In the genomic region with DNA sequence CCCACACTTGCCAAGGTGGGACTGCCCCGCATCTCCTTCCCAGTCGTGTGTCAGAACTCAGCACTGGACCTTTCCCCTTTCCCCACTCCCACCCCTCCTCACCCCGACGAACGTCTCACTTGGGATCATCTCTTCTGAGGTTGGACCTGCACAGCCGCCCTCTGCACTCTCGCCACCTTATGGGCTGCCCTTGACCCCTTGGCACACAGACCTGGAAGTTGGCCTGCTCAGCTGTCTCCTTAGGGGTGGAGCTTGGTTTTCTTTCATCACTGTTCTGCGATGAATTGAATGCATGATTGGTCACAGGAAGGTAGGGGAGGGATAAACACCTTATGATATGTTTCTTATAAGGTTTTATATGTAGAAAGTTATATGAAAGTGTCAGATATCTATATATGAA, we compare ENCODE assay signal across 18 cellular contexts.
"Had no signal": no experiment of that assay in that cellular context is flagged by ENCODE, and none has a peak within 500 bp of the region (broad histone marks: within the 10 kb centered on the region; RNA-seq: fewer than 3 reads in every experiment).

No MANE protein-coding gene starts in this region.

- H3K27me3 ChIP-seq: SJCRH30 had no signal

- H3K36me3 ChIP-seq: thoracic aorta had no signal

- H3K4me1 Mint-ChIP-seq: memory B cell had no signal

- H3K9me3 Mint-ChIP-seq: activated T-cell treated with anti-CD3 and anti-CD28 coated beads, Interleukin-2, amount 50 U/mL, for 72 hours; endodermal cell; memory B cell; naive thymus-derived CD4-positive, alpha-beta T cell had no signal

- DNase-seq: activated CD4-positive, alpha-beta T cell treated with anti-CD3 and anti-CD28 coated beads, Interleukin-2, amount 50 U/mL, for 1 hour; activated CD4-positive, CD25-positive, alpha-beta regulatory T cell treated with anti-CD3 and anti-CD28 coated beads, Interleukin-2, amount 50 U/mL, for 72 hours; activated CD8-positive, alpha-beta memory T cell treated with anti-CD3 and anti-CD28 coated beads for 24 hours; activated CD8-positive, alpha-beta memory T cell treated with anti-CD3 and anti-CD28 coated beads, Interleukin-2, amount 50 U/mL, for 48 hours; activated T-cell treated with anti-CD3 and anti-CD28 coated beads, Interleukin-2, amount 50 U/mL, for 72 hours; endodermal cell; foreskin fibroblast; hippocampal formation; mucosa of descending colon; naive thymus-derived CD4-positive, alpha-beta T cell; SJCRH30; stimulated activated CD4-positive, alpha-beta T cell treated with anti-CD3 and anti-CD28 coated beads, Interleukin-15, amount 100 ng/mL, for 24 hours; stimulated activated CD4-positive, alpha-beta T cell treated with anti-CD3 and anti-CD28 coated beads, Interleukin-2, amount 100 ng/mL, for 48 hours; T1000 had no signal

- H3K27ac ChIP-seq: epithelial cell of prostate, SJCRH30, thoracic aorta had no signal

- H3K4me3 ChIP-seq: mucosa of descending colon, SJCRH30, thoracic aorta had no signal

- H3K4me3 Mint-ChIP-seq: activated naive CD8-positive, alpha-beta T cell; activated T-cell treated with anti-CD3 and anti-CD28 coated beads, Interleukin-2, amount 50 U/mL, for 72 hours; endodermal cell; memory B cell; naive thymus-derived CD4-positive, alpha-beta T cell had no signal

- ATAC-seq: activated T-cell treated with anti-CD3 and anti-CD28 coated beads, Interleukin-2, amount 50 U/mL, for 72 hours; mucosa of descending colon; naive thymus-derived CD4-positive, alpha-beta T cell had no signal

- H3K27ac Mint-ChIP-seq: activated naive CD8-positive, alpha-beta T cell; activated T-cell treated with anti-CD3 and anti-CD28 coated beads, Interleukin-2, amount 50 U/mL, for 72 hours; endodermal cell; memory B cell had no signal

- H3K27me3 Mint-ChIP-seq: activated naive CD8-positive, alpha-beta T cell; memory B cell; naive thymus-derived CD4-positive, alpha-beta T cell had no signal

- H3K9me3 ChIP-seq: mucosa of descending colon, SJCRH30, thoracic aorta had no signal
